ENCODE assay signal across 1 cellular context in genomic region chr6:109349419-109349987, GRCh38.
TF ChIP-seq lines count a peak whose summit lies in the region.

No MANE protein-coding gene starts in this region.

TF ChIP-seq in WTC11, 78 proteins besides CTCF, POLR2A, EP300 and RAD21 (continued from another document):
- TF ChIP-seq, protein P1, sequence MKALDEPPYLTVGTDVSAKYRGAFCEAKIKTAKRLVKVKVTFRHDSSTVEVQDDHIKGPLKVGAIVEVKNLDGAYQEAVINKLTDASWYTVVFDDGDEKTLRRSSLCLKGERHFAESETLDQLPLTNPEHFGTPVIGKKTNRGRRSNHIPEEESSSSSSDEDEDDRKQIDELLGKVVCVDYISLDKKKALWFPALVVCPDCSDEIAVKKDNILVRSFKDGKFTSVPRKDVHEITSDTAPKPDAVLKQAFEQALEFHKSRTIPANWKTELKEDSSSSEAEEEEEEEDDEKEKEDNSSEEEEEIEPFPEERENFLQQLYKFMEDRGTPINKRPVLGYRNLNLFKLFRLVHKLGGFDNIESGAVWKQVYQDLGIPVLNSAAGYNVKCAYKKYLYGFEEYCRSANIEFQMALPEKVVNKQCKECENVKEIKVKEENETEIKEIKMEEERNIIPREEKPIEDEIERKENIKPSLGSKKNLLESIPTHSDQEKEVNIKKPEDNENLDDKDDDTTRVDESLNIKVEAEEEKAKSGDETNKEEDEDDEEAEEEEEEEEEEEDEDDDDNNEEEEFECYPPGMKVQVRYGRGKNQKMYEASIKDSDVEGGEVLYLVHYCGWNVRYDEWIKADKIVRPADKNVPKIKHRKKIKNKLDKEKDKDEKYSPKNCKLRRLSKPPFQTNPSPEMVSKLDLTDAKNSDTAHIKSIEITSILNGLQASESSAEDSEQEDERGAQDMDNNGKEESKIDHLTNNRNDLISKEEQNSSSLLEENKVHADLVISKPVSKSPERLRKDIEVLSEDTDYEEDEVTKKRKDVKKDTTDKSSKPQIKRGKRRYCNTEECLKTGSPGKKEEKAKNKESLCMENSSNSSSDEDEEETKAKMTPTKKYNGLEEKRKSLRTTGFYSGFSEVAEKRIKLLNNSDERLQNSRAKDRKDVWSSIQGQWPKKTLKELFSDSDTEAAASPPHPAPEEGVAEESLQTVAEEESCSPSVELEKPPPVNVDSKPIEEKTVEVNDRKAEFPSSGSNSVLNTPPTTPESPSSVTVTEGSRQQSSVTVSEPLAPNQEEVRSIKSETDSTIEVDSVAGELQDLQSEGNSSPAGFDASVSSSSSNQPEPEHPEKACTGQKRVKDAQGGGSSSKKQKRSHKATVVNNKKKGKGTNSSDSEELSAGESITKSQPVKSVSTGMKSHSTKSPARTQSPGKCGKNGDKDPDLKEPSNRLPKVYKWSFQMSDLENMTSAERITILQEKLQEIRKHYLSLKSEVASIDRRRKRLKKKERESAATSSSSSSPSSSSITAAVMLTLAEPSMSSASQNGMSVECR (CRISPR knock-in tag; IDR thresholded peaks at IDR 0.05; ENCODE audit: borderline replicate concordance) = no peak
- no peak for TF ChIP-seq E2F1 (CRISPR knock-in tag; IDR thresholded peaks at IDR 0.05)
- TF ChIP-seq FOXP4 (CRISPR knock-in tag; IDR thresholded peaks at IDR 0.05) = no peak
- TF ChIP-seq, protein P2, sequence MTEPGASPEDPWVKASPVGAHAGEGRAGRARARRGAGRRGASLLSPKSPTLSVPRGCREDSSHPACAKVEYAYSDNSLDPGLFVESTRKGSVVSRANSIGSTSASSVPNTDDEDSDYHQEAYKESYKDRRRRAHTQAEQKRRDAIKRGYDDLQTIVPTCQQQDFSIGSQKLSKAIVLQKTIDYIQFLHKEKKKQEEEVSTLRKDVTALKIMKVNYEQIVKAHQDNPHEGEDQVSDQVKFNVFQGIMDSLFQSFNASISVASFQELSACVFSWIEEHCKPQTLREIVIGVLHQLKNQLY (CRISPR knock-in tag; IDR thresholded peaks at IDR 0.05) = no peak
- TF ChIP-seq FOXJ3 (CRISPR knock-in tag; IDR thresholded peaks at IDR 0.05; ENCODE audit: borderline replicate concordance) = no peak
- no peak for TF ChIP-seq NR2C2 (CRISPR knock-in tag; IDR thresholded peaks at IDR 0.05)
- no peak for TF ChIP-seq RORB (CRISPR knock-in tag; IDR thresholded peaks at IDR 0.05)
TF ChIP-seq in WTC11: peak in this region for 0.
